In the genomic region with DNA sequence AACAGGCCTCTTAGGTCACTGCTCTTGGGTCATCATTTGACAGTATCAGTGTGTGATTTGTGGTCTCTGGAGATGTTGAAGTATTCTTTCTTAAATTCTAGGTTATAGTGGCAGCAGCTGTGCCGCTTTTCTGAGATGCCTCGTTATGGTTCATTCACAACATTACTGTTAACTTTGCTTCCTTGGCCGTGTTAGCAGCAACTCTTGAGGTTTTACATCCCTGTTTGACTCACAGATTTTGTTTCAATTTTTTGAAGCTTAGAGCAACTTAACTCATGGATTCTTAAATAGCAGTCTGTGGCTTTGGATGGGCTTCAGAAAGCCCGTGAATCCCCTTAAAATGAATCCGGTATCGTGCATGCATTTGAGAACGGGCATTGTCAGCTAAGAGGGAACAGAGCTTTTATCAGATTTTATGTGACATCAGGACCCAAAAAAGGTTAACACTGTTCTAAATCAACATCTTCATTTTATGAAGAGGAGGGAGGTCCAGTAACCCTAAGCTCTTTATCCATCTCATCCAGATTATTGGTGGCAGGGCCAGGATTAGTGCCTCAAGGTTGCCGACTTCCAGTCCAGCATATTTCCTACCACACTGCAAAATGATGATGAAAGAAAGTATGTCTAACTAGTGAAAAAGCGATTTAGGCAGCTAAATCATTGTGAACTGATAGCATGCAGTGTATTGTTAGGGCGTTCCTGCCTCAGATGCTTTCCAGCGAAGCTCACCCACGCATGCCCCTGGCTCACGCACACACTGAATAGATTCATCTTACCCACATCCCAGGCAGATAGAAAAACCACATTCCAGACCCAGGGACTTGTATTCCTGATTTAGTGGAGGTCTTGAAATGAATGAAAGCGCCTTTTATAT, we compare ENCODE assay signal across 8 cellular contexts. TPM values are rescaled to one million over a fixed set of nuclear protein-coding genes. Genes with fewer than 3 reads are reported as not detected.
DNase-seq lines count a peak whose midpoint lies in the region; ATAC-seq and TF ChIP-seq lines count a peak whose summit lies in the region.

No MANE protein-coding gene starts in this region.

- H4K20me1 ChIP-seq in BLaER1 treated with 17β-estradiol and CSF1 and Interleukin-3, amounts not matched to agents 10 nM and 100 nM = peaks cover 0 to 78% (median 40%) of the 10 kb centered on the region in 11 experiments; a peak in 19 of 22 replicates
- no peaks in the 10 kb centered on the region for H4K20me1 ChIP-seq in OCI-LY1 (ENCODE audit: insufficient read depth, low read length)

- H3K27ac ChIP-seq in BLaER1 treated with 17β-estradiol and CSF1 and Interleukin-3, amounts not matched to agents 10 nM and 100 nM = peak overlapping the region in 10 of 11 experiments; percentile 1 to 94 (median 92); a peak in 18 of 22 replicates
- H3K27ac ChIP-seq in OCI-LY1 (ENCODE audit: low read depth, low read length, poor library complexity, severe bottlenecking) = peak overlapping the region; percentile 2

- H3K4me2 ChIP-seq in BLaER1 treated with 17β-estradiol and CSF1 and Interleukin-3, amounts not matched to agents 10 nM and 100 nM = peak overlapping the region; percentile 82 to 99 (median 92)
- peak overlapping the region; percentile 88 for H3K4me2 ChIP-seq in OCI-LY1 (ENCODE audit: low read length)

- H3K9me3 ChIP-seq in BLaER1 treated with 17β-estradiol and CSF1 and Interleukin-3, amounts not matched to agents 10 nM and 100 nM (replicated peaks in 1 of 11) = no peaks in the 10 kb centered on the region
- H3K9me3 ChIP-seq in OCI-LY1 (ENCODE audit: low read length) (no peaks in the 10 kb centered on the region), neuron (ENCODE audit: low read length) (no peaks in the 10 kb centered on the region)

- TF ChIP-seq CTCF in OCI-LY1 (IDR thresholded peaks at IDR 0.05; ENCODE audit: low read length) = no peak
- no peak for TF ChIP-seq CTCF in chondrocyte (IDR thresholded peaks at IDR 0.05)

- peaks cover 87% of the 10 kb centered on the region for H3K79me2 ChIP-seq in OCI-LY1 (ENCODE audit: insufficient read depth, low read length)

- DNase-seq in chondrocyte (ENCODE audit: low spot score) (no peak), UCSD-AML1 (lab: John Stamatoyannopoulos, UW; ENCODE audit: unreplicated experiment) (no peak), AML-193 (lab: John Stamatoyannopoulos, UW) (no peak)

- H3K4me3 Mint-ChIP-seq in chondrocyte (ENCODE audit: unreplicated experiment) = peak overlapping the region; percentile 88
- H3K4me3 Mint-ChIP-seq in stimulated activated memory B cell treated with anti-CD40 and anti-IgM and Interleukin-4, amounts not matched to agents 10 μg/mL and 1 μg/mL and 100 μg/mL, for 72 hours = no peak overlapping the region

- H3K36me3 Mint-ChIP-seq in chondrocyte (ENCODE audit: low read depth) = peaks cover 22% of the 10 kb centered on the region
- H3K36me3 Mint-ChIP-seq in stimulated activated memory B cell treated with anti-CD40 and anti-IgM and Interleukin-4, amounts not matched to agents 10 μg/mL and 1 μg/mL and 100 μg/mL, for 72 hours = peaks cover 11% of the 10 kb centered on the region

- no peaks in the 10 kb centered on the region for H3F3A ChIP-seq in OCI-LY1 (ENCODE audit: insufficient read depth, low read length)

- H3K27ac Mint-ChIP-seq in chondrocyte (ENCODE audit: unreplicated experiment) = peak overlapping the region; percentile 55
- H3K27ac Mint-ChIP-seq in stimulated activated memory B cell treated with anti-CD40 and anti-IgM and Interleukin-4, amounts not matched to agents 10 μg/mL and 1 μg/mL and 100 μg/mL, for 72 hours = no peak overlapping the region

- no peak for ATAC-seq in stimulated activated memory B cell treated with anti-CD40 and anti-IgM and Interleukin-4, amounts not matched to agents 10 μg/mL and 1 μg/mL and 100 μg/mL, for 72 hours
- no peak for ATAC-seq in GM19455 (IDR thresholded peaks at IDR 0.05; ENCODE audit: unreplicated experiment)

- H3K36me3 ChIP-seq in BLaER1 treated with 17β-estradiol and CSF1 and Interleukin-3, amounts not matched to agents 10 nM and 100 nM = peaks cover 0 to 76% (median 41%) of the 10 kb centered on the region in 11 experiments; a peak in 17 of 22 replicates
- H3K36me3 ChIP-seq in OCI-LY1 (ENCODE audit: insufficient read depth, low read length) (peaks cover 76% of the 10 kb centered on the region), neuron (ENCODE audit: insufficient read depth, low read length) (peaks cover 40% of the 10 kb centered on the region)

- H3K4me3 ChIP-seq in BLaER1 treated with 17β-estradiol and CSF1 and Interleukin-3, amounts not matched to agents 10 nM and 100 nM = peak overlapping the region in 9 of 10 experiments; percentile 73 to 97 (median 94); a peak in 19 of 20 replicates
- H3K4me3 ChIP-seq in OCI-LY1 (ENCODE audit: low read depth, low read length, poor library complexity, severe bottlenecking) (peak overlapping the region; percentile 91), neuron (ENCODE audit: low read length) (peak overlapping the region; percentile 80)

- no peaks in the 10 kb centered on the region for H3K9me3 Mint-ChIP-seq in chondrocyte (ENCODE audit: low read depth)
- H3K9me3 Mint-ChIP-seq in stimulated activated memory B cell treated with anti-CD40 and anti-IgM and Interleukin-4, amounts not matched to agents 10 μg/mL and 1 μg/mL and 100 μg/mL, for 72 hours = no peaks in the 10 kb centered on the region

- H3K27me3 Mint-ChIP-seq in chondrocyte (ENCODE audit: low read depth) = no peaks in the 10 kb centered on the region
- no peaks in the 10 kb centered on the region for H3K27me3 Mint-ChIP-seq in stimulated activated memory B cell treated with anti-CD40 and anti-IgM and Interleukin-4, amounts not matched to agents 10 μg/mL and 1 μg/mL and 100 μg/mL, for 72 hours

- peak overlapping the region; percentile 21 to 97 (median 93); a peak in 21 of 22 replicates for H3K9ac ChIP-seq in BLaER1 treated with 17β-estradiol and CSF1 and Interleukin-3, amounts not matched to agents 10 nM and 100 nM
- H3K9ac ChIP-seq in OCI-LY1 (ENCODE audit: low read length) = peak overlapping the region; percentile 93; the same call in 1 of the 2 replicates

- peaks cover 48 to 82% (median 69%) of the 10 kb centered on the region in 10 experiments for H3K4me1 ChIP-seq in BLaER1 treated with 17β-estradiol and CSF1 and Interleukin-3, amounts not matched to agents 10 nM and 100 nM
- H3K4me1 ChIP-seq in OCI-LY1 (ENCODE audit: insufficient read depth, low read length, severe bottlenecking) = peaks cover 67% of the 10 kb centered on the region
- H3K4me1 ChIP-seq in neuron (ENCODE audit: insufficient read depth, low read length) = peaks cover 26% of the 10 kb centered on the region

- H3K9me2 ChIP-seq in OCI-LY1 (ENCODE audit: low read depth, low read length) = no peaks in the 10 kb centered on the region

- H3K4me1 Mint-ChIP-seq in chondrocyte (ENCODE audit: low read depth) = peaks cover 52% of the 10 kb centered on the region
- H3K4me1 Mint-ChIP-seq in stimulated activated memory B cell treated with anti-CD40 and anti-IgM and Interleukin-4, amounts not matched to agents 10 μg/mL and 1 μg/mL and 100 μg/mL, for 72 hours = peaks cover 81% of the 10 kb centered on the region

- H2AFZ ChIP-seq in OCI-LY1 (ENCODE audit: low read length) (no peak overlapping the region), neuron (ENCODE audit: low read depth, low read length) (no peak overlapping the region)

- peaks cover 0 to 38% (median 0%) of the 10 kb centered on the region in 11 experiments; a peak in 4 of 22 replicates for H3K27me3 ChIP-seq in BLaER1 treated with 17β-estradiol and CSF1 and Interleukin-3, amounts not matched to agents 10 nM and 100 nM
- H3K27me3 ChIP-seq in OCI-LY1 (ENCODE audit: insufficient read depth, low read length) (no peaks in the 10 kb centered on the region), neuron (ENCODE audit: insufficient read depth, low read length) (no peaks in the 10 kb centered on the region)

RNA-seq across cellular contexts. Expression of a gene that starts 5.1 kb away (rescaled TPM):
- total RNA-seq in chondrocyte = 37.5 to 42.3 TPM (median 40.5 TPM) in 3 replicates
